ENCODE assay signal across 15 cellular contexts in genomic region chr1:230517786-230518185, GRCh38.
DNase-seq lines count a peak whose midpoint lies in the region; FAIRE-seq and TF ChIP-seq lines count a peak whose summit lies in the region.
"Had no signal": no experiment of that assay in that cellular context is flagged by ENCODE, and none has a peak within 500 bp of the region (broad histone marks: within the 10 kb centered on the region; RNA-seq: fewer than 3 reads in every experiment).

No MANE protein-coding gene starts in this region.

- no peaks in the 10 kb centered on the region for H3K9me3 ChIP-seq in neural progenitor cell (ENCODE audit: low read depth)
- no peaks in the 10 kb centered on the region for H3K9me3 ChIP-seq in stomach
- no peaks in the 10 kb centered on the region for H3K9me3 ChIP-seq in Caco-2
- H3K9me3 ChIP-seq: colonic mucosa, tibial artery had no signal

- FAIRE-seq in bronchial epithelial cell (lab: Jason Lieb, UNC), result no peak
- FAIRE-seq: HTR-8/SVneo had no signal

- no peak overlapping the region for H3K9ac ChIP-seq in neural progenitor cell

- TF ChIP-seq EP300 in stomach (IDR thresholded peaks at IDR 0.05), result no peak

- CTCF ChIA-PET in Caco-2 (lab: Charles Lee), result no interaction called here

- TF ChIP-seq POLR2A in stomach (IDR thresholded peaks at IDR 0.05), result no peak

- intact Hi-C loops in stomach (cut with DNase I; ENCODE audit: low total_unique reads), result no loop called here
- intact Hi-C loops in Caco-2 (cut with micrococcal nuclease; ENCODE audit: unreplicated experiment), result no loop called here

- H3K27me3 ChIP-seq in bronchial epithelial cell (ENCODE audit: control insufficient read depth, insufficient read depth, low read length) (peaks cover 7% of the 10 kb centered on the region), neural progenitor cell (no peaks in the 10 kb centered on the region), stomach (no peaks in the 10 kb centered on the region), Caco-2 (replicated peaks; ENCODE audit: control insufficient read depth, insufficient read depth, low read length) (no peaks in the 10 kb centered on the region)
- H3K27me3 ChIP-seq: colonic mucosa, tibial artery had no signal

- H3K36me3 ChIP-seq in bronchial epithelial cell (ENCODE audit: control insufficient read depth, insufficient read depth, low read length) (no peaks in the 10 kb centered on the region), neural progenitor cell (no peaks in the 10 kb centered on the region), stomach (no peaks in the 10 kb centered on the region), Caco-2 (ENCODE audit: control insufficient read depth, insufficient read depth, low read length) (no peaks in the 10 kb centered on the region)
- H3K36me3 ChIP-seq: colonic mucosa, tibial artery had no signal

- H3K4me3 Mint-ChIP-seq in neural progenitor cell, result no peak overlapping the region
- H3K4me3 Mint-ChIP-seq in Caco-2 (ENCODE audit: unreplicated experiment), result no peak overlapping the region
- H3K4me3 Mint-ChIP-seq: activated naive CD8-positive, alpha-beta T cell treated with anti-CD3 and anti-CD28 coated beads for 36 hours; CD4-positive, alpha-beta memory T cell had no signal

- H3K27me3 Mint-ChIP-seq in neural progenitor cell (ENCODE audit: insufficient read depth, low read depth) (peaks cover 4% of the 10 kb centered on the region), Caco-2 (ENCODE audit: insufficient read depth, unreplicated experiment) (peaks cover 6% of the 10 kb centered on the region)

- no TSS peak for BruUV-seq in Caco-2 (replicated peaks; lab: Mats Ljungman, UMichigan)

- peak overlapping the region; percentile 42 for H2AFZ ChIP-seq in neural progenitor cell (replicated peaks)

- no peak overlapping the region for H3K27ac ChIP-seq in neural progenitor cell
- no peak overlapping the region for H3K27ac ChIP-seq in stomach
- H3K27ac ChIP-seq: colonic mucosa, skin epidermis, tibial artery had no signal

- peaks cover 27% of the 10 kb centered on the region for H3K4me1 Mint-ChIP-seq in neural progenitor cell
- peaks cover 7% of the 10 kb centered on the region for H3K4me1 Mint-ChIP-seq in Caco-2 (ENCODE audit: low read depth, unreplicated experiment)
- H3K4me1 Mint-ChIP-seq: activated naive CD8-positive, alpha-beta T cell treated with anti-CD3 and anti-CD28 coated beads for 36 hours; CD4-positive, alpha-beta memory T cell had no signal

- DNase-seq in NCI-H1092 (lab: John Stamatoyannopoulos, UW) (peak; percentile 71), NCI-H2171 treated with DMSO at 0.1 percent for 48 hours (lab: John Stamatoyannopoulos, UW) (peak; percentile 96), bronchial epithelial cell (ENCODE audit: low read depth) (peak; percentile 31), neural progenitor cell (ENCODE audit: low spot score) (peak; percentile 12), stomach (no peak), Caco-2 (no peak), MV-4-11 (lab: John Stamatoyannopoulos, UW) (no peak), superior temporal gyrus (ENCODE audit: extremely low spot score) (no peak)
- DNase-seq: activated CD8-positive, alpha-beta memory T cell treated with anti-CD3 and anti-CD28 coated beads, Interleukin-2, amount 50 U/mL, for 4 hours; activated naive CD8-positive, alpha-beta T cell treated with anti-CD3 and anti-CD28 coated beads for 36 hours; CD4-positive, alpha-beta memory T cell; colonic mucosa; tibial artery had no signal

- H3K27ac Mint-ChIP-seq in neural progenitor cell (no peak overlapping the region), Caco-2 (ENCODE audit: unreplicated experiment) (no peak overlapping the region)
- H3K27ac Mint-ChIP-seq: activated naive CD8-positive, alpha-beta T cell treated with anti-CD3 and anti-CD28 coated beads for 36 hours; CD4-positive, alpha-beta memory T cell had no signal

- peak overlapping the region; percentile 59 for H3K4me2 ChIP-seq in neural progenitor cell

- H3K4me1 ChIP-seq in neural progenitor cell (peaks cover 31% of the 10 kb centered on the region), stomach (no peaks in the 10 kb centered on the region), Caco-2 (no peaks in the 10 kb centered on the region)
- H3K4me1 ChIP-seq: colonic mucosa, tibial artery had no signal

- 68 to 89% (median 82%) methylated on average over 2 of the region's 2 CpGs for WGBS in stomach, 5 donors

- POLR2A ChIA-PET in Caco-2 (lab: Charles Lee), result no interaction called here

- no peak for TF ChIP-seq CTCF in bronchial epithelial cell (IDR thresholded peaks at IDR 0.05; ENCODE audit: insufficient read depth, low read length, severe bottlenecking)
- TF ChIP-seq CTCF in neural progenitor cell (IDR thresholded peaks at IDR 0.05), result no peak
- TF ChIP-seq CTCF in stomach (IDR thresholded peaks at IDR 0.05), result no peak
- TF ChIP-seq CTCF in Caco-2 (IDR thresholded peaks at IDR 0.05; ENCODE audit: insufficient read depth in 1 of 2, low read depth in 1 of 2, low read length in 1 of 2, severe bottlenecking in 1 of 2, unreplicated experiment in 1 of 2), result no peak

- no peaks in the 10 kb centered on the region for H4K20me1 ChIP-seq in neural progenitor cell (ENCODE audit: low read depth)

- H3K9me3 Mint-ChIP-seq in neural progenitor cell, result peaks cover 1% of the 10 kb centered on the region
- no peaks in the 10 kb centered on the region for H3K9me3 Mint-ChIP-seq in Caco-2 (ENCODE audit: unreplicated experiment)
- H3K9me3 Mint-ChIP-seq: activated naive CD8-positive, alpha-beta T cell treated with anti-CD3 and anti-CD28 coated beads for 36 hours; CD4-positive, alpha-beta memory T cell had no signal

- H3K4me3 ChIP-seq in bronchial epithelial cell (ENCODE audit: low read depth, low read length) (no peak overlapping the region), neural progenitor cell (peak overlapping the region; percentile 17), stomach (no peak overlapping the region), Caco-2 (ENCODE audit: low read depth, low read length) (no peak overlapping the region)
- H3K4me3 ChIP-seq: colonic mucosa, skin epidermis, tibial artery had no signal

- no peaks in the 10 kb centered on the region for H3K79me2 ChIP-seq in neural progenitor cell (ENCODE audit: low read depth)

- peaks cover 10% of the 10 kb centered on the region for H3F3A ChIP-seq in neural progenitor cell (ENCODE audit: low read depth)

- H3K36me3 Mint-ChIP-seq in neural progenitor cell (no peaks in the 10 kb centered on the region), Caco-2 (ENCODE audit: insufficient read depth, unreplicated experiment) (no peaks in the 10 kb centered on the region)
- H3K36me3 Mint-ChIP-seq: activated naive CD8-positive, alpha-beta T cell treated with anti-CD3 and anti-CD28 coated beads for 36 hours; CD4-positive, alpha-beta memory T cell had no signal

Comparison
In these comparisons a context has a peak if more than half of its experiments do, and no peak if none do; other contexts are left out.
1. DNase-seq: peak in NCI-H1092 (single experiment), NCI-H2171 treated with DMSO at 0.1 percent for 48 hours (single experiment), bronchial epithelial cell (single experiment) and neural progenitor cell (single experiment); none in stomach (single experiment), Caco-2 (0 of 2), MV-4-11 (single experiment) and superior temporal gyrus (single experiment).